1 cellular context compared by ENCODE assay signal in genomic region chr19:18301718-18302111, GRCh38.
TF ChIP-seq lines count a peak whose summit lies in the region.

No MANE protein-coding gene starts in this region.

TF ChIP-seq in K562, 482 proteins besides CTCF, POLR2A, EP300 and RAD21:
- TF ChIP-seq KAT7 (CRISPR knock-in tag; IDR thresholded peaks at IDR 0.05; ENCODE audit: borderline replicate concordance) (0 out of 2 replicates have a peak, but pooled peaks have one; percentile 46), RCOR1 (IDR thresholded peaks at IDR 0.05; ENCODE audit: borderline replicate concordance in 1 of 2, low read depth in 2 of 2, low read length in 2 of 2) (peak in 1 of 2 experiments; percentile 62; a peak in 2 of 4 replicates), HDAC2 (IDR thresholded peaks at IDR 0.05) (peak; percentile 85), PTBP1 (IDR thresholded peaks at IDR 0.05; ENCODE audit: low read depth, low read length) (peak; percentile 81; the same call in 1 of the 2 replicates), TAF9B (IDR thresholded peaks at IDR 0.05; ENCODE audit: partially characterized antibody) (no peak), KDM1A (IDR thresholded peaks at IDR 0.05) (peak; percentile 75 to 90), ZNF512 (tag; IDR thresholded peaks at IDR 0.05) (no peak), CBFA2T2 (conservative IDR thresholded peaks at IDR 0.05) (no peak), TEAD1 (CRISPR knock-in tag; IDR thresholded peaks at IDR 0.05) (no peak), SMARCA5 (IDR thresholded peaks at IDR 0.05) (peak; percentile 91), ZNF121 (CRISPR knock-in tag; conservative IDR thresholded peaks at IDR 0.05) (peak; percentile 94), NFIC (IDR thresholded peaks at IDR 0.05) (no peak), BCOR (IDR thresholded peaks at IDR 0.05) (peak; percentile 97), RBM25 (IDR thresholded peaks at IDR 0.05; ENCODE audit: low read depth, low read length, severe bottlenecking) (peak; percentile 81), ZFP36 (IDR thresholded peaks at IDR 0.05; ENCODE audit: low read depth, low read length, partially characterized antibody) (peak; percentile 89), CBX1 (IDR thresholded peaks at IDR 0.05; ENCODE audit: low read depth) (0 out of 2 replicates have a peak, but pooled peaks have one; percentile 80), PHF20 (IDR thresholded peaks at IDR 0.05; ENCODE audit: partially characterized antibody) (peak; percentile 72), NCOA2 (IDR thresholded peaks at IDR 0.05; ENCODE audit: partially characterized antibody in 2 of 2) (no peak), HNRNPK (IDR thresholded peaks at IDR 0.05; ENCODE audit: low read depth, low read length, poor library complexity, severe bottlenecking) (no peak), ZKSCAN8 (CRISPR knock-in tag; IDR thresholded peaks at IDR 0.05) (peak; percentile 98), HDAC1 (IDR thresholded peaks at IDR 0.05) (0 out of 4 replicates have a peak, but pooled peaks of 1 of the 2 experiments have one; percentile 27), ADNP (tag; IDR thresholded peaks at IDR 0.05) (peak; percentile 88)
- TF ChIP-seq, protein P1, sequence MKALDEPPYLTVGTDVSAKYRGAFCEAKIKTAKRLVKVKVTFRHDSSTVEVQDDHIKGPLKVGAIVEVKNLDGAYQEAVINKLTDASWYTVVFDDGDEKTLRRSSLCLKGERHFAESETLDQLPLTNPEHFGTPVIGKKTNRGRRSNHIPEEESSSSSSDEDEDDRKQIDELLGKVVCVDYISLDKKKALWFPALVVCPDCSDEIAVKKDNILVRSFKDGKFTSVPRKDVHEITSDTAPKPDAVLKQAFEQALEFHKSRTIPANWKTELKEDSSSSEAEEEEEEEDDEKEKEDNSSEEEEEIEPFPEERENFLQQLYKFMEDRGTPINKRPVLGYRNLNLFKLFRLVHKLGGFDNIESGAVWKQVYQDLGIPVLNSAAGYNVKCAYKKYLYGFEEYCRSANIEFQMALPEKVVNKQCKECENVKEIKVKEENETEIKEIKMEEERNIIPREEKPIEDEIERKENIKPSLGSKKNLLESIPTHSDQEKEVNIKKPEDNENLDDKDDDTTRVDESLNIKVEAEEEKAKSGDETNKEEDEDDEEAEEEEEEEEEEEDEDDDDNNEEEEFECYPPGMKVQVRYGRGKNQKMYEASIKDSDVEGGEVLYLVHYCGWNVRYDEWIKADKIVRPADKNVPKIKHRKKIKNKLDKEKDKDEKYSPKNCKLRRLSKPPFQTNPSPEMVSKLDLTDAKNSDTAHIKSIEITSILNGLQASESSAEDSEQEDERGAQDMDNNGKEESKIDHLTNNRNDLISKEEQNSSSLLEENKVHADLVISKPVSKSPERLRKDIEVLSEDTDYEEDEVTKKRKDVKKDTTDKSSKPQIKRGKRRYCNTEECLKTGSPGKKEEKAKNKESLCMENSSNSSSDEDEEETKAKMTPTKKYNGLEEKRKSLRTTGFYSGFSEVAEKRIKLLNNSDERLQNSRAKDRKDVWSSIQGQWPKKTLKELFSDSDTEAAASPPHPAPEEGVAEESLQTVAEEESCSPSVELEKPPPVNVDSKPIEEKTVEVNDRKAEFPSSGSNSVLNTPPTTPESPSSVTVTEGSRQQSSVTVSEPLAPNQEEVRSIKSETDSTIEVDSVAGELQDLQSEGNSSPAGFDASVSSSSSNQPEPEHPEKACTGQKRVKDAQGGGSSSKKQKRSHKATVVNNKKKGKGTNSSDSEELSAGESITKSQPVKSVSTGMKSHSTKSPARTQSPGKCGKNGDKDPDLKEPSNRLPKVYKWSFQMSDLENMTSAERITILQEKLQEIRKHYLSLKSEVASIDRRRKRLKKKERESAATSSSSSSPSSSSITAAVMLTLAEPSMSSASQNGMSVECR (CRISPR knock-in tag; IDR thresholded peaks at IDR 0.05) = 0 out of 2 replicates have a peak, but pooled peaks have one; percentile 23
- TF ChIP-seq, protein P2, sequence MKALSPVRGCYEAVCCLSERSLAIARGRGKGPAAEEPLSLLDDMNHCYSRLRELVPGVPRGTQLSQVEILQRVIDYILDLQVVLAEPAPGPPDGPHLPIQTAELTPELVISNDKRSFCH (CRISPR knock-in tag; IDR thresholded peaks at IDR 0.05) = no peak
- TF ChIP-seq, protein P2 (tag; IDR thresholded peaks at IDR 0.05) = 0 out of 2 replicates have a peak, but pooled peaks have one; percentile 17
